In the genomic region with DNA sequence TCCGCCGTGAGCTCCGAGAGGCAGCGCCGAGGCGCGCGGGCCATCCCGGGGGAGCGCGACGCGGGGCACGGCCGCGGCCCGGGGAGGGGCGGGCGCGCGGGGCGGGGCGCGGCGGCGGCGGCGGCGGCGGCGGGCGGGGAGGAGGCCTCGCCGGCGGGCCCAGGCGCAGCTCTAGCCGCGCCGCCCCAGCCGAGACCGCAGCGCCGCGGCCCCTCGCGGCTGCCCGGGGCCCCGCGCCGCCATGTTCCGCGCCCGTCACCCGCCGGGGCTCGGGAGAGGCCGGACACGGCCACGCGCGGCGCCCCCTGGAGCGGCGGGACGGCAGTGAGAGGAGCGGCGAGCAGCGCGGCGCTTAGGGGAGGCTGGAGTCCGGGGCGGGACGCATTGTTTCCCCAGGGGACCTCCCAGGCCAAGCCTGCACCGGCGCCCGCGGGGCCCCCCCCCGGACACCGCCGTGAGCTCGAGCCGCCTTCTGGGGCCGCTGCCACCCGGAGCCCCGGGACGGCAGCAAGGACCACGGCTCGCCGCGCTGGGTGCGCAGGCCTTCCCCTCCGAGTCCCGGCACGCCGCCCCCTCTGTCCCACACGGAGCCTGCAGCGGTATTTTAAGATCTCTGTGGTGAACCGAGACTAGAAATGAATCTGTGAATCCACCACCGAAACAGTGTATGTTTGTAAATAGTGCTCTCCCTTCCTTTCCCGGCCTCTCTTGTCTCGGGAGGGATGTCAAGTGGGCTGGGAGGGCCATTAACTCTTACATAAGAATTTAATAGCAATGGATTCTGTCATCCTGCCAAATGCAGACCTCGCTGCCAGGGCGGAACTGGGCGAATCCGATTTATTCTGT, we compare ENCODE assay signal across 8 cellular contexts. TPM values are rescaled to one million over a fixed set of nuclear protein-coding genes. Genes with fewer than 3 reads are reported as not detected.
DNase-seq lines count a peak whose midpoint lies in the region; ATAC-seq and TF ChIP-seq lines count a peak whose summit lies in the region.

A gene (minus strand): TSS at position 60 of the 846 bp plus-strand sequence. CDS start 172 bp downstream, outside the sequence.

- no peak for DNase-seq in BJ (ENCODE audit: low read depth)
- peak; percentile 63 for DNase-seq in NCI-H2227 treated with DMSO at 0.1 percent for 48 hours (lab: John Stamatoyannopoulos, UW)
- DNase-seq in activated CD8-positive, alpha-beta T cell treated with anti-CD3 and anti-CD28 coated beads for 36 hours: peak; percentile 66
- no peak for DNase-seq in epithelial cell of prostate (ENCODE audit: low read depth, low spot score)

- peaks cover 70% of the 10 kb centered on the region for H3K27me3 Mint-ChIP-seq in activated CD8-positive, alpha-beta T cell treated with anti-CD3 and anti-CD28 coated beads for 36 hours
- H3K27me3 Mint-ChIP-seq in stimulated activated naive CD8-positive, alpha-beta T cell treated with anti-CD3 and anti-CD28 coated beads, Interleukin-15, Interleukin-2, amounts not matched to agents 100 ng/mL and 50 ng/mL, for 24 hours: peaks cover 72% of the 10 kb centered on the region

- H3K27ac ChIP-seq in epithelial cell of prostate (peak within 1 kb of the TSS; percentile 92), mesodermal cell (ENCODE audit: low read depth, low read length, severe bottlenecking) (peak within 1 kb of the TSS; percentile 62)

- H3K36me3 ChIP-seq in BJ (ENCODE audit: control insufficient read depth, insufficient read depth, low read length) (peaks cover 4% of the 10 kb centered on the region; the same call in 1 of the 2 replicates), mesodermal cell (ENCODE audit: control insufficient read depth, insufficient read depth, low read length) (peaks cover 9% of the 10 kb centered on the region)

- H3K4me3 ChIP-seq in BJ (ENCODE audit: low read depth, low read length): peak within 1 kb of the TSS; percentile 50
- H3K4me3 ChIP-seq in mesodermal cell (ENCODE audit: extremely low read depth, insufficient read depth, low read length, poor library complexity, severe bottlenecking): peak within 1 kb of the TSS; percentile 71

- no peak within 1 kb of the TSS for H3K27ac Mint-ChIP-seq in activated CD8-positive, alpha-beta T cell treated with anti-CD3 and anti-CD28 coated beads for 36 hours
- no peak within 1 kb of the TSS for H3K27ac Mint-ChIP-seq in stimulated activated naive CD8-positive, alpha-beta T cell treated with anti-CD3 and anti-CD28 coated beads, Interleukin-15, Interleukin-2, amounts not matched to agents 100 ng/mL and 50 ng/mL, for 24 hours

- intact Hi-C loops in activated CD8-positive, alpha-beta T cell treated with anti-CD3 and anti-CD28 coated beads for 36 hours (cut with micrococcal nuclease): loop anchor here (5.0 kb wide), 1 partner anchor 130 kb away; no protein-coding TSS in a partner anchor

- peak; percentile 63 for ATAC-seq in GM19025 (IDR thresholded peaks at IDR 0.05; ENCODE audit: low read depth, unreplicated experiment)
- peak; percentile 67 for ATAC-seq in HG03135 (IDR thresholded peaks at IDR 0.05; ENCODE audit: unreplicated experiment)
- peak; percentile 71 for ATAC-seq in activated CD8-positive, alpha-beta T cell treated with anti-CD3 and anti-CD28 coated beads for 36 hours

- CTCF ChIA-PET in BJ (lab: Yijun Ruan, JAX): interaction anchor here (0.6 to 1.9 kb wide), 3 partner anchors 13 to 60 kb away, joined by 3 to 6 read pairs (median 4); no protein-coding TSS in a partner anchor
- CTCF ChIA-PET in activated CD8-positive, alpha-beta T cell treated with anti-CD3 and anti-CD28 coated beads for 36 hours (lab: Charles Lee): interaction anchor here (1.0 kb wide), 1 partner anchor 135 kb away, joined by 3 read pairs; a partner anchor contains a TSS

- peaks cover 13% of the 10 kb centered on the region for H3K4me1 Mint-ChIP-seq in activated CD8-positive, alpha-beta T cell treated with anti-CD3 and anti-CD28 coated beads for 36 hours (ENCODE audit: low read depth)
- H3K4me1 Mint-ChIP-seq in stimulated activated naive CD8-positive, alpha-beta T cell treated with anti-CD3 and anti-CD28 coated beads, Interleukin-15, Interleukin-2, amounts not matched to agents 100 ng/mL and 50 ng/mL, for 24 hours (ENCODE audit: low read depth): peaks cover 6% of the 10 kb centered on the region

- 2% methylated on average over 62 to 63 of the region's 105 CpGs for WGBS in mesodermal cell (ENCODE audit: insufficient coverage in 2 of 2), 2 experiments

- no peaks in the 10 kb centered on the region for H3K9me3 Mint-ChIP-seq in activated CD8-positive, alpha-beta T cell treated with anti-CD3 and anti-CD28 coated beads for 36 hours
- no peaks in the 10 kb centered on the region for H3K9me3 Mint-ChIP-seq in stimulated activated naive CD8-positive, alpha-beta T cell treated with anti-CD3 and anti-CD28 coated beads, Interleukin-15, Interleukin-2, amounts not matched to agents 100 ng/mL and 50 ng/mL, for 24 hours

- H3K27me3 ChIP-seq in BJ (ENCODE audit: control insufficient read depth, insufficient read depth, low read length): no peaks in the 10 kb centered on the region

- H3K36me3 Mint-ChIP-seq in activated CD8-positive, alpha-beta T cell treated with anti-CD3 and anti-CD28 coated beads for 36 hours (ENCODE audit: low read depth): no peaks in the 10 kb centered on the region
- H3K36me3 Mint-ChIP-seq in stimulated activated naive CD8-positive, alpha-beta T cell treated with anti-CD3 and anti-CD28 coated beads, Interleukin-15, Interleukin-2, amounts not matched to agents 100 ng/mL and 50 ng/mL, for 24 hours (ENCODE audit: low read depth): no peaks in the 10 kb centered on the region

- peak within 1 kb of the TSS; percentile 71 for H3K4me3 Mint-ChIP-seq in activated CD8-positive, alpha-beta T cell treated with anti-CD3 and anti-CD28 coated beads for 36 hours
- H3K4me3 Mint-ChIP-seq in stimulated activated naive CD8-positive, alpha-beta T cell treated with anti-CD3 and anti-CD28 coated beads, Interleukin-15, Interleukin-2, amounts not matched to agents 100 ng/mL and 50 ng/mL, for 24 hours: peak within 1 kb of the TSS; percentile 80

- H3K4me1 ChIP-seq in mesodermal cell (ENCODE audit: control insufficient read depth, insufficient read depth, low read length, poor library complexity, severe bottlenecking): no peaks in the 10 kb centered on the region

- POLR2A ChIA-PET in BJ (lab: Charles Lee): no interaction called here
- POLR2A ChIA-PET in activated CD8-positive, alpha-beta T cell treated with anti-CD3 and anti-CD28 coated beads for 36 hours (lab: Charles Lee): no interaction called here

- TF ChIP-seq CTCF in BJ (IDR thresholded peaks at IDR 0.05; ENCODE audit: insufficient read depth, low read depth, low read length): no peak
- TF ChIP-seq CTCF in activated CD8-positive, alpha-beta T cell treated with anti-CD3 and anti-CD28 coated beads for 36 hours (IDR thresholded peaks at IDR 0.05): no peak

- no peaks in the 10 kb centered on the region for H3K9me3 ChIP-seq in mesodermal cell (ENCODE audit: control insufficient read depth, low read length)

RNA-seq across cellular contexts. Expression of the gene that starts here (rescaled TPM):
- polyA plus RNA-seq in BJ (2011; rRNA removed): 41.4 and 47.9 TPM in 2 replicates
- polyA minus RNA-seq in BJ (2011; rRNA and poly(A)+ RNA removed): 49.0 and 52.4 TPM in 2 replicates
- total RNA-seq in activated CD8-positive, alpha-beta T cell treated with anti-CD3 and anti-CD28 coated beads for 36 hours: not detected
- polyA plus RNA-seq in mesodermal cell (2013, experiment 1 of 2): 21.4 TPM
- polyA plus RNA-seq in mesodermal cell (2013, experiment 2 of 2): 21.8 TPM

Comparison
In these comparisons a context has a peak if more than half of its experiments do, and no peak if none do; other contexts are left out.
1. Peak in DNase-seq and ATAC-seq in activated CD8-positive, alpha-beta T cell treated with anti-CD3 and anti-CD28 coated beads for 36 hours; RNA of the gene not detected or under 1 TPM.